8 cellular contexts compared by ENCODE assay signal in genomic region chr5:175796536-175797499, GRCh38.
DNase-seq lines count a peak whose midpoint lies in the region; ATAC-seq and TF ChIP-seq lines count a peak whose summit lies in the region.

No MANE protein-coding gene starts in this region.

- ATAC-seq in HG03354 (IDR thresholded peaks at IDR 0.05; ENCODE audit: poor library complexity, severe bottlenecking, unreplicated experiment): peak; percentile 88
- peak; percentile 97 for ATAC-seq in PC-3

- H3K4me3 ChIP-seq in PC-3 (ENCODE audit: low read length) (peak overlapping the region; percentile 65), neuron (ENCODE audit: low read length) (peak overlapping the region; percentile 50)

- peak overlapping the region; percentile 87 for H3K4me2 ChIP-seq in PC-3 (ENCODE audit: low read length)

- DNase-seq in NCI-H510A treated with DMSO at 0.1 percent for 48 hours (lab: John Stamatoyannopoulos, UW) (peak; percentile 52), NCI-H510A (lab: John Stamatoyannopoulos, UW) (no peak), PC-3 (peak; percentile 80), fibroblast of the conjunctiva (ENCODE audit: low read depth) (peak; percentile 33), stromal cell of bone marrow (ENCODE audit: low read depth) (peak; percentile 54)
- DNase-seq in activated T-helper 9 cell treated with anti-CD3 and anti-CD28 coated beads, Interleukin-2, amount 50 U/mL, for 16 hours (ENCODE audit: low read depth): peak; percentile 59

- H3K27me3 ChIP-seq in PC-3 (ENCODE audit: low read length) (peaks cover 9% of the 10 kb centered on the region; the same call in 1 of the 2 replicates), neuron (ENCODE audit: insufficient read depth, low read length) (no peaks in the 10 kb centered on the region)

- TF ChIP-seq CTCF in PC-3 (conservative IDR thresholded peaks at IDR 0.05; ENCODE audit: low read depth, low read length): no peak

- H3K27ac ChIP-seq in PC-3 (ENCODE audit: low read length): no peak overlapping the region

- no peaks in the 10 kb centered on the region for H3F3A ChIP-seq in PC-3 (ENCODE audit: low read length, unreplicated experiment)

- BruUV-seq in PC-3 (replicated peaks; lab: Mats Ljungman, UMichigan): no TSS peak

- H2AFZ ChIP-seq in PC-3 (ENCODE audit: low read length) (peak overlapping the region; percentile 75), neuron (ENCODE audit: low read depth, low read length) (peak overlapping the region; percentile 44)

- no peaks in the 10 kb centered on the region for H3K9me2 ChIP-seq in PC-3 (replicated peaks; ENCODE audit: low read length)

- CTCF ChIA-PET in PC-3 (lab: Charles Lee): no interaction called here

- H3K9me3 ChIP-seq in PC-3 (ENCODE audit: low read length) (no peaks in the 10 kb centered on the region), neuron (ENCODE audit: low read length) (no peaks in the 10 kb centered on the region)

- POLR2A ChIA-PET in PC-3 (lab: Charles Lee; ENCODE audit: unreplicated experiment): interaction anchor here (0.6 kb wide), 2 partner anchors 17 to 1772 kb away, joined by 5 to 6 read pairs; no protein-coding TSS in a partner anchor

- no peaks in the 10 kb centered on the region for H3K36me3 ChIP-seq in PC-3 (ENCODE audit: low read depth, low read length)
- H3K36me3 ChIP-seq in neuron (ENCODE audit: insufficient read depth, low read length): no peaks in the 10 kb centered on the region

- peaks cover 12% of the 10 kb centered on the region; the same call in 1 of the 2 replicates for H3K4me1 ChIP-seq in PC-3 (ENCODE audit: insufficient read depth, low read length)
- peaks cover 19% of the 10 kb centered on the region for H3K4me1 ChIP-seq in neuron (ENCODE audit: insufficient read depth, low read length)

- H3K9ac ChIP-seq in PC-3 (ENCODE audit: low read length): no peak overlapping the region

- H3K79me2 ChIP-seq in PC-3 (ENCODE audit: low read length): no peaks in the 10 kb centered on the region

- intact Hi-C loops in PC-3 (cut with micrococcal nuclease): loop anchor here (1.0 to 10.0 kb wide), 4 partner anchors 12 to 50 kb away; no protein-coding TSS in a partner anchor

- H4K20me1 ChIP-seq in PC-3 (ENCODE audit: low read length): no peaks in the 10 kb centered on the region
